23 cellular contexts compared by ENCODE assay signal in the genomic region with DNA sequence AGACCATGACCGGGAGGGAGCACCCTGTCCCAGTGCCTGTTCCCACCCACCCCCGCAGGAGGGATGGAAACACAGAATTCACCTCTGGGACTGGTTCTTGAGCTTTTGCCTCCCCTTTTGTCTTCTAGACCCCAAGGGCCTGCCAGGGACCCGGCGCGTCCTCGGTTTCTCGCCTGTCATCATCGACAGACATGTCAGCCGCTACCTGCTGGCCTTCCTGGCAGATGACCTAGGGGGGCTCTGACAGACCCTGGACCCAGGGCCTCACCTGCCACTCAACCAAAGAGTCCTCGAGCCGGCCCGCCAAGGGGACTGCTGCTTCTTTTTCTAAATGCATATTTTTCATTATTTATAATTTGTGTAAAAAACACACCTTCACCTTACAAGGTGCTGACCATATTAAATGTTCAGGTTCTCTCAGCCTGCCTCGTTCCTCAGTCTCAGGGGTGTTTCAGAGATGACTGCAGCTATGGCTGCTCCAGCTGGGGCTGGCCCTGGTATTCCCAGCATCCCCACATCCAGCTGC. TPM values are rescaled to one million over a fixed set of nuclear protein-coding genes. Genes with fewer than 3 reads are reported as not detected.
DNase-seq lines count a peak whose midpoint lies in the region; ATAC-seq, FAIRE-seq and TF ChIP-seq lines count a peak whose summit lies in the region.
"Had no signal": no experiment of that assay in that cellular context is flagged by ENCODE, and none has a peak within 500 bp of the region (broad histone marks: within the 10 kb centered on the region; RNA-seq: fewer than 3 reads in every experiment).

No MANE protein-coding gene starts in this region.

- peak in 2 of 3 donors; percentile 37 to 46 for DNase-seq in Peyer's patch
- DNase-seq in left lobe of liver (ENCODE audit: low spot score): peak; percentile 44
- peak; percentile 10 to 54 for DNase-seq in psoas muscle
- no peak for DNase-seq in GM12891 (ENCODE audit: insufficient read length, low spot score)
- no peak for DNase-seq in activated naive CD8-positive, alpha-beta T cell treated with anti-CD3 and anti-CD28 coated beads, Interleukin-2, amount 50 U/mL, for 24 hours
- DNase-seq in GDM1 (lab: John Stamatoyannopoulos, UW): no peak
- DNase-seq: activated CD4-positive, alpha-beta T cell treated with anti-CD3 and anti-CD28 coated beads for 48 hours; activated T-cell treated with anti-CD3 and anti-CD28 coated beads, Interleukin-2, amount 50 U/mL, for 24 hours; DMS 273 treated with DMSO at 0.1 percent for 48 hours; immature natural killer cell; Kasumi-1; midbrain; NCI-H1105; NCI-H2171; NCI-H748 treated with DMSO at 0.1 percent for 48 hours; stimulated activated CD4-positive, alpha-beta T cell treated with anti-CD3 and anti-CD28 coated beads, Interleukin-2, amount 100 ng/mL, for 24 hours had no signal

- peaks cover 27% of the 10 kb centered on the region for H3K4me1 Mint-ChIP-seq in activated naive CD8-positive, alpha-beta T cell treated with anti-CD3 and anti-CD28 coated beads, Interleukin-2, amount 50 U/mL, for 24 hours

- H3K27me3 ChIP-seq in BLaER1 treated with 17β-estradiol and CSF1 and Interleukin-3, amounts not matched to agents 10 nM and 100 nM: no peaks in the 10 kb centered on the region
- H3K27me3 ChIP-seq in Peyer's patch: no peaks in the 10 kb centered on the region
- H3K27me3 ChIP-seq in psoas muscle (ENCODE audit: insufficient read depth in 3 of 3, low read length in 2 of 3): no peaks in the 10 kb centered on the region
- H3K27me3 ChIP-seq: breast epithelium, dorsolateral prefrontal cortex, suprapubic skin had no signal

- H3K36me3 Mint-ChIP-seq in activated naive CD8-positive, alpha-beta T cell treated with anti-CD3 and anti-CD28 coated beads, Interleukin-2, amount 50 U/mL, for 24 hours (ENCODE audit: low read depth): peaks cover 10% of the 10 kb centered on the region

- H4K20me1 ChIP-seq in BLaER1 treated with 17β-estradiol and CSF1 and Interleukin-3, amounts not matched to agents 10 nM and 100 nM: peaks cover 9 to 31% (median 19%) of the 10 kb centered on the region in 11 experiments; a peak in 17 of 22 replicates

- no peak overlapping the region for H3K4me3 Mint-ChIP-seq in activated naive CD8-positive, alpha-beta T cell treated with anti-CD3 and anti-CD28 coated beads, Interleukin-2, amount 50 U/mL, for 24 hours
- H3K4me3 Mint-ChIP-seq: activated T-cell treated with anti-CD3 and anti-CD28 coated beads, Interleukin-2, amount 50 U/mL, for 24 hours; immature natural killer cell had no signal

- H3K9me3 Mint-ChIP-seq in activated naive CD8-positive, alpha-beta T cell treated with anti-CD3 and anti-CD28 coated beads, Interleukin-2, amount 50 U/mL, for 24 hours: no peaks in the 10 kb centered on the region
- H3K9me3 Mint-ChIP-seq: activated naive CD4-positive, alpha-beta T cell treated with anti-CD3 and anti-CD28 coated beads, Interleukin-2, amount 50 U/mL, for 72 hours; activated T-cell treated with anti-CD3 and anti-CD28 coated beads, Interleukin-2, amount 50 U/mL, for 24 hours; immature natural killer cell had no signal

- peaks cover 79 to 93% (median 83%) of the 10 kb centered on the region in 10 experiments for H3K4me1 ChIP-seq in BLaER1 treated with 17β-estradiol and CSF1 and Interleukin-3, amounts not matched to agents 10 nM and 100 nM
- peaks cover 0 to 7% (median 0%) of the 10 kb centered on the region in 4 donors for H3K4me1 ChIP-seq in Peyer's patch
- peaks cover 14% of the 10 kb centered on the region for H3K4me1 ChIP-seq in psoas muscle
- H3K4me1 ChIP-seq: HAP-1 had no signal

- TF ChIP-seq POLR2A in Peyer's patch (IDR thresholded peaks at IDR 0.05) (no peak), GM12891 (IDR thresholded peaks at IDR 0.05; ENCODE audit: low read depth, low read length) (no peak)

- 80 to 91% (median 87%) methylated on average over 13 of the region's 13 CpGs for WGBS in psoas muscle, 3 donors

- H3K36me3 ChIP-seq in BLaER1 treated with 17β-estradiol and CSF1 and Interleukin-3, amounts not matched to agents 10 nM and 100 nM: peaks cover 0 to 59% (median 35%) of the 10 kb centered on the region in 11 experiments; a peak in 21 of 22 replicates
- H3K36me3 ChIP-seq in Peyer's patch (peaks cover 0 to 51% (median 0%) of the 10 kb centered on the region in 3 donors), psoas muscle (ENCODE audit: insufficient read depth in 1 of 2, low read depth in 1 of 2) (peaks cover 4 to 54% of the 10 kb centered on the region in 2 donors)
- H3K36me3 ChIP-seq: breast epithelium had no signal

- no peaks in the 10 kb centered on the region for H3K27me3 Mint-ChIP-seq in activated naive CD8-positive, alpha-beta T cell treated with anti-CD3 and anti-CD28 coated beads, Interleukin-2, amount 50 U/mL, for 24 hours
- H3K27me3 Mint-ChIP-seq: activated T-cell treated with anti-CD3 and anti-CD28 coated beads, Interleukin-2, amount 50 U/mL, for 24 hours had no signal

- no peaks in the 10 kb centered on the region for H3K9me3 ChIP-seq in BLaER1 treated with 17β-estradiol and CSF1 and Interleukin-3, amounts not matched to agents 10 nM and 100 nM (replicated peaks in 1 of 11)
- H3K9me3 ChIP-seq in Peyer's patch (no peaks in the 10 kb centered on the region), psoas muscle (no peaks in the 10 kb centered on the region)
- H3K9me3 ChIP-seq: breast epithelium, HAP-1, suprapubic skin had no signal

- no peak overlapping the region for H3K27ac Mint-ChIP-seq in activated naive CD8-positive, alpha-beta T cell treated with anti-CD3 and anti-CD28 coated beads, Interleukin-2, amount 50 U/mL, for 24 hours
- H3K27ac Mint-ChIP-seq: activated T-cell treated with anti-CD3 and anti-CD28 coated beads, Interleukin-2, amount 50 U/mL, for 24 hours had no signal

- intact Hi-C loops in psoas muscle (cut with DNase I): loop anchor here in 1 of 2 donors (5.0 kb wide), 1 partner anchor 189 kb away; no protein-coding TSS in a partner anchor

- H3K27ac ChIP-seq in BLaER1 treated with 17β-estradiol and CSF1 and Interleukin-3, amounts not matched to agents 10 nM and 100 nM: peak overlapping the region; percentile 69 to 89 (median 79); a peak in 21 of 22 replicates
- H3K27ac ChIP-seq in Peyer's patch (no peak overlapping the region), psoas muscle (no peak overlapping the region)
- H3K27ac ChIP-seq: suprapubic skin had no signal

- peak overlapping the region; percentile 50 to 77 (median 71); a peak in 20 of 22 replicates for H3K9ac ChIP-seq in BLaER1 treated with 17β-estradiol and CSF1 and Interleukin-3, amounts not matched to agents 10 nM and 100 nM

- peak overlapping the region in 1 of 10 experiments; percentile 34; a peak in 2 of 20 replicates for H3K4me3 ChIP-seq in BLaER1 treated with 17β-estradiol and CSF1 and Interleukin-3, amounts not matched to agents 10 nM and 100 nM
- no peak overlapping the region for H3K4me3 ChIP-seq in Peyer's patch
- H3K4me3 ChIP-seq in psoas muscle: no peak overlapping the region
- H3K4me3 ChIP-seq: breast epithelium, dorsolateral prefrontal cortex, HAP-1, suprapubic skin had no signal

- TF ChIP-seq CTCF in Peyer's patch (IDR thresholded peaks at IDR 0.05) (no peak), psoas muscle (IDR thresholded peaks at IDR 0.05) (no peak)

- no peak for FAIRE-seq in GM12891 (lab: Jason Lieb, UNC)

- peak overlapping the region; percentile 74 to 96 (median 90) for H3K4me2 ChIP-seq in BLaER1 treated with 17β-estradiol and CSF1 and Interleukin-3, amounts not matched to agents 10 nM and 100 nM

- ATAC-seq in left lobe of liver (no peak), psoas muscle (no peak)
- no peak for ATAC-seq in activated naive CD8-positive, alpha-beta T cell treated with anti-CD3 and anti-CD28 coated beads, Interleukin-2, amount 50 U/mL, for 24 hours
- ATAC-seq: activated naive CD4-positive, alpha-beta T cell treated with anti-CD3 and anti-CD28 coated beads, Interleukin-2, amount 50 U/mL, for 72 hours; Panc1 had no signal

TF ChIP-seq in GM12891, 5 proteins besides CTCF, POLR2A, EP300 and RAD21:
- TF ChIP-seq SPI1 (IDR thresholded peaks at IDR 0.05; ENCODE audit: low read depth, low read length) (no peak), POU2F2 (IDR thresholded peaks at IDR 0.05; ENCODE audit: low read depth, low read length) (no peak), PAX5 (IDR thresholded peaks at IDR 0.05; ENCODE audit: insufficient read depth, low read length, severe bottlenecking) (no peak), TAF1 (IDR thresholded peaks at IDR 0.05; ENCODE audit: low read depth, low read length) (no peak), POLR2AphosphoS5 (IDR thresholded peaks at IDR 0.05; ENCODE audit: low read depth, low read length) (no peak)
TF ChIP-seq in GM12891: peak in this region for 0.

RNA-seq across cellular contexts. Expression of a gene that starts 16.9 kb away (rescaled TPM):
- total RNA-seq in Peyer's patch (10 to 100 TPM; 34.7 to 74.4 (median 58.9) TPM), left lobe of liver (8.5 TPM), psoas muscle (10 to 100 TPM; 27.9 to 46.7 (median 38.2) TPM)
- 10 to 100 TPM; 62.1 to 86.3 (median 66.1) TPM for polyA plus RNA-seq in psoas muscle
- 10.7 TPM for polyA plus RNA-seq in GM12891 (2012; ENCODE audit: low read depth, missing spikeins)

RNA-seq across cellular contexts. Expression of a gene that starts 21.1 kb away (rescaled TPM):
- total RNA-seq in Peyer's patch (10 to 100 TPM; 47.0 to 56.8 (median 54.5) TPM), left lobe of liver (53.3 TPM), psoas muscle (10 to 100 TPM; 17.8 to 24.8 (median 21.2) TPM)
- polyA plus RNA-seq in psoas muscle: 10 to 100 TPM; 19.2 to 40.1 (median 22.8) TPM
- polyA plus RNA-seq in GM12891 (2012; ENCODE audit: low read depth, missing spikeins): 26.6 TPM

RNA-seq across cellular contexts. Expression of a gene that starts 54.4 kb away (rescaled TPM):
- 10 to 100 TPM in 1 of 4 donors, 1 to 10 TPM in 3; 5.5 to 21.5 (median 7.9) TPM for total RNA-seq in Peyer's patch
- 49.7 TPM for total RNA-seq in left lobe of liver
- under 1 TPM in 2 of 4 donors, not detected in 2; 0.34 to 0.54 TPM for total RNA-seq in psoas muscle
- polyA plus RNA-seq in psoas muscle: under 1 TPM; 0.13 to 0.65 (median 0.31) TPM
- polyA plus RNA-seq in GM12891 (2012; ENCODE audit: low read depth, missing spikeins): 15.6 TPM

Comparison
In these comparisons a context has a peak if more than half of its experiments do, and no peak if none do; other contexts are left out.
1. H3K27ac ChIP-seq: peak in BLaER1 treated with 17β-estradiol and CSF1 and Interleukin-3, amounts not matched to agents 10 nM and 100 nM (11 of 11); none in Peyer's patch (0 of 4) and psoas muscle (single experiment).
2. DNase-seq: peak in Peyer's patch (2 of 3), left lobe of liver (single experiment) and psoas muscle (2 of 2); none in GM12891 (single experiment), activated naive CD8-positive, alpha-beta T cell treated with anti-CD3 and anti-CD28 coated beads, Interleukin-2, amount 50 U/mL, for 24 hours (single experiment) and GDM1 (single experiment).
3. RNA of a gene that starts 54.4 kb away (total RNA-seq): 49.7 TPM in left lobe of liver (single experiment) and 5.5 to 21.5 TPM in Peyer's patch; 0.34 to 0.54 TPM in psoas muscle; every median in the first group is over 4 times any median in the second.